In genomic region chr12:113794774-113795173, GRCh38 we compare ENCODE assay signal across 18 cellular contexts.
"Had no signal": no experiment of that assay in that cellular context is flagged by ENCODE, and none has a peak within 500 bp of the region (broad histone marks: within the 10 kb centered on the region; RNA-seq: fewer than 3 reads in every experiment).

No MANE protein-coding gene starts in this region.

- H3K4me3 ChIP-seq: coronary artery, heart left ventricle, left lung, mucosa of descending colon, prostate gland, spleen had no signal

- H3K4me1 Mint-ChIP-seq: activated naive CD4-positive, alpha-beta T cell treated with anti-CD3 and anti-CD28 coated beads, Interleukin-2, amount 10 ng/mL, durations not matched to agents 7 days and 5 days; activated T-helper 17 cell treated with anti-CD3 and anti-CD28 coated beads, Interleukin-2, amount 50 U/mL, for 72 hours; naive thymus-derived CD8-positive, alpha-beta T cell; stimulated activated naive B cell treated with anti-CD40 and anti-IgM and Interleukin-4, amounts not matched to agents 10 μg/mL and 1 μg/mL and 100 μg/mL, for 72 hours had no signal

- H3K4me3 Mint-ChIP-seq: activated naive CD4-positive, alpha-beta T cell treated with anti-CD3 and anti-CD28 coated beads, Interleukin-2, amount 10 ng/mL, durations not matched to agents 7 days and 5 days; activated T-helper 17 cell treated with anti-CD3 and anti-CD28 coated beads, Interleukin-2, amount 50 U/mL, for 72 hours; naive thymus-derived CD8-positive, alpha-beta T cell; stimulated activated naive B cell treated with anti-CD40 and anti-IgM and Interleukin-4, amounts not matched to agents 10 μg/mL and 1 μg/mL and 100 μg/mL, for 72 hours had no signal

- H3K27ac ChIP-seq: coronary artery, heart left ventricle, left lung, prostate gland, spleen had no signal

- H3K9me3 Mint-ChIP-seq: activated naive CD4-positive, alpha-beta T cell treated with anti-CD3 and anti-CD28 coated beads, Interleukin-2, amount 10 ng/mL, durations not matched to agents 7 days and 5 days had no signal

- H3K4me1 ChIP-seq: heart left ventricle, left lung, prostate gland, spleen had no signal

- H3K27ac Mint-ChIP-seq: activated naive CD4-positive, alpha-beta T cell treated with anti-CD3 and anti-CD28 coated beads, Interleukin-2, amount 10 ng/mL, durations not matched to agents 7 days and 5 days; activated T-helper 17 cell treated with anti-CD3 and anti-CD28 coated beads, Interleukin-2, amount 50 U/mL, for 72 hours; naive thymus-derived CD8-positive, alpha-beta T cell; stimulated activated naive B cell treated with anti-CD40 and anti-IgM and Interleukin-4, amounts not matched to agents 10 μg/mL and 1 μg/mL and 100 μg/mL, for 72 hours had no signal

- H3K36me3 Mint-ChIP-seq: activated naive CD4-positive, alpha-beta T cell treated with anti-CD3 and anti-CD28 coated beads, Interleukin-2, amount 10 ng/mL, durations not matched to agents 7 days and 5 days had no signal

- H3K27me3 Mint-ChIP-seq: activated naive CD4-positive, alpha-beta T cell treated with anti-CD3 and anti-CD28 coated beads, Interleukin-2, amount 10 ng/mL, durations not matched to agents 7 days and 5 days; activated T-helper 17 cell treated with anti-CD3 and anti-CD28 coated beads, Interleukin-2, amount 50 U/mL, for 72 hours; naive thymus-derived CD8-positive, alpha-beta T cell had no signal

- H3K9me3 ChIP-seq: heart left ventricle, left lung, mucosa of descending colon, prostate gland had no signal

- H3K36me3 ChIP-seq: heart left ventricle, left lung, prostate gland, spleen had no signal

- DNase-seq: activated CD4-positive, alpha-beta T cell treated with anti-CD3 and anti-CD28 coated beads for 4 hours; activated naive CD4-positive, alpha-beta T cell treated with anti-CD3 and anti-CD28 coated beads, Interleukin-2, amount 10 ng/mL, durations not matched to agents 7 days and 5 days; central memory CD4-positive, alpha-beta T cell; effector CD4-positive, alpha-beta T cell; foreskin melanocyte; heart left ventricle; left lung; mucosa of descending colon; naive thymus-derived CD8-positive, alpha-beta T cell; nucleus accumbens; spleen; stimulated activated CD4-positive, alpha-beta T cell treated with anti-CD3 and anti-CD28 coated beads, Interleukin-2, amount 100 ng/mL, for 24 hours; stimulated activated naive B cell treated with anti-CD40 and anti-IgM and Interleukin-4, amounts not matched to agents 10 μg/mL and 1 μg/mL and 100 μg/mL, for 72 hours; substantia nigra; trophoblast cell had no signal

- H3K27me3 ChIP-seq: spleen had no signal
